In genomic region chr9:81557452-81557956, GRCh38 we compare ENCODE assay signal across 18 cellular contexts.
DNase-seq lines count a peak whose midpoint lies in the region; ATAC-seq and TF ChIP-seq lines count a peak whose summit lies in the region.
"Had no signal": no experiment of that assay in that cellular context is flagged by ENCODE, and none has a peak within 500 bp of the region (broad histone marks: within the 10 kb centered on the region; RNA-seq: fewer than 3 reads in every experiment).

No MANE protein-coding gene starts in this region.

- H3K9ac ChIP-seq in muscle layer of colon (ENCODE audit: low read length) (no peak overlapping the region), subcutaneous abdominal adipose tissue (ENCODE audit: low read length in 5 of 5) (peak overlapping the region in 2 of 5 donors; percentile 12 to 69)

- H3K27ac Mint-ChIP-seq in CD8-positive, alpha-beta memory T cell, result no peak overlapping the region
- H3K27ac Mint-ChIP-seq: activated naive CD8-positive, alpha-beta T cell treated with anti-CD3 and anti-CD28 coated beads, Interleukin-2, amount 50 U/mL, for 24 hours; activated T-helper 17 cell treated with anti-CD3 and anti-CD28 coated beads, Interleukin-2, amount 50 U/mL, for 72 hours; CD14-positive monocyte; stimulated activated naive B cell treated with anti-CD40 and anti-IgM and Interleukin-4, amounts not matched to agents 10 μg/mL and 1 μg/mL and 100 μg/mL, for 72 hours had no signal

- CTCF ChIA-PET in CD8-positive, alpha-beta memory T cell (lab: Charles Lee), result no interaction called here

- H3K4me1 ChIP-seq in muscle layer of colon (ENCODE audit: insufficient read depth, low read length) (peaks cover 16% of the 10 kb centered on the region), subcutaneous abdominal adipose tissue (ENCODE audit: control insufficient read depth in 5 of 5, insufficient read depth in 5 of 5, low read length in 5 of 5) (peaks cover 7 to 44% (median 38%) of the 10 kb centered on the region in 5 donors)
- no peaks in the 10 kb centered on the region for H3K4me1 ChIP-seq in CD8-positive, alpha-beta memory T cell (ENCODE audit: insufficient read depth, low read length)

- no peaks in the 10 kb centered on the region for H3K4me1 Mint-ChIP-seq in CD8-positive, alpha-beta memory T cell
- H3K4me1 Mint-ChIP-seq: activated T-helper 17 cell treated with anti-CD3 and anti-CD28 coated beads, Interleukin-2, amount 50 U/mL, for 72 hours; CD14-positive monocyte; central memory CD8-positive, alpha-beta T cell had no signal

- no peak for TF ChIP-seq POLR2A in GM18505 (IDR thresholded peaks at IDR 0.05; ENCODE audit: borderline replicate concordance, extremely low read depth, insufficient read depth, insufficient read length)

- no peaks in the 10 kb centered on the region for H3K36me3 ChIP-seq in muscle layer of colon (ENCODE audit: insufficient read depth, low read length)
- no peaks in the 10 kb centered on the region for H3K36me3 ChIP-seq in subcutaneous abdominal adipose tissue (ENCODE audit: control insufficient read depth in 5 of 5, insufficient read depth in 5 of 5, low read length in 5 of 5)
- H3K36me3 ChIP-seq in CD8-positive, alpha-beta memory T cell (ENCODE audit: insufficient read depth, low read length), result no peaks in the 10 kb centered on the region

- no peaks in the 10 kb centered on the region for H3K27me3 Mint-ChIP-seq in CD8-positive, alpha-beta memory T cell
- H3K27me3 Mint-ChIP-seq: activated naive CD8-positive, alpha-beta T cell treated with anti-CD3 and anti-CD28 coated beads, Interleukin-2, amount 50 U/mL, for 24 hours; central memory CD8-positive, alpha-beta T cell; stimulated activated naive B cell treated with anti-CD40 and anti-IgM and Interleukin-4, amounts not matched to agents 10 μg/mL and 1 μg/mL and 100 μg/mL, for 72 hours had no signal

- no peak for ATAC-seq in GM18505 (IDR thresholded peaks at IDR 0.05; ENCODE audit: unreplicated experiment)
- ATAC-seq: activated naive CD8-positive, alpha-beta T cell treated with anti-CD3 and anti-CD28 coated beads, Interleukin-2, amount 50 U/mL, for 24 hours; activated T-helper 17 cell treated with anti-CD3 and anti-CD28 coated beads, Interleukin-2, amount 50 U/mL, for 72 hours; stimulated activated naive B cell treated with anti-CD40 and anti-IgM and Interleukin-4, amounts not matched to agents 10 μg/mL and 1 μg/mL and 100 μg/mL, for 72 hours had no signal

- H3K4me3 ChIP-seq in muscle layer of colon (ENCODE audit: low read depth in 1 of 2, low read length in 2 of 2), result no peak overlapping the region
- no peak overlapping the region for H3K4me3 ChIP-seq in subcutaneous abdominal adipose tissue (ENCODE audit: low read depth in 1 of 5, low read length in 5 of 5)
- H3K4me3 ChIP-seq in CD8-positive, alpha-beta memory T cell (ENCODE audit: low read length), result no peak overlapping the region

- POLR2A ChIA-PET in CD8-positive, alpha-beta memory T cell (lab: Charles Lee), result no interaction called here

- peaks cover 0 to 10% (median 0%) of the 10 kb centered on the region in 5 donors for H3K9me3 Mint-ChIP-seq in CD8-positive, alpha-beta memory T cell

- DNase-seq in NCI-H1436 (lab: John Stamatoyannopoulos, UW) (peak; percentile 32), NCI-H1436 treated with DMSO at 0.1 percent for 48 hours (lab: John Stamatoyannopoulos, UW) (no peak), epithelial cell of prostate (ENCODE audit: low read depth, low spot score) (no peak), epidermal melanocyte (ENCODE audit: insufficient read length, low spot score) (no peak)
- no peak for DNase-seq in CD8-positive, alpha-beta memory T cell
- DNase-seq: activated naive CD8-positive, alpha-beta T cell treated with anti-CD3 and anti-CD28 coated beads, Interleukin-2, amount 50 U/mL, for 24 hours; left colon; MM.1S; NCI-H1930; stimulated activated CD4-positive, alpha-beta T cell treated with anti-CD3 and anti-CD28 coated beads, Interleukin-12 subunit alpha, Interleukin-12 subunit beta, amount 100 ng/mL, for 4 hours; stimulated activated naive B cell treated with anti-CD40 and anti-IgM and Interleukin-4, amounts not matched to agents 10 μg/mL and 1 μg/mL and 100 μg/mL, for 72 hours had no signal

- H3K27me3 ChIP-seq in muscle layer of colon (ENCODE audit: control insufficient read depth in 1 of 2, insufficient read depth in 2 of 2, low read length in 2 of 2), result no peaks in the 10 kb centered on the region
- H3K27me3 ChIP-seq in subcutaneous abdominal adipose tissue (ENCODE audit: control insufficient read depth in 5 of 5, insufficient read depth in 4 of 5, low read length in 5 of 5), result no peaks in the 10 kb centered on the region
- no peaks in the 10 kb centered on the region for H3K27me3 ChIP-seq in CD8-positive, alpha-beta memory T cell (ENCODE audit: insufficient read depth, low read length, poor library complexity, severe bottlenecking)

- H3K9me3 ChIP-seq in muscle layer of colon (ENCODE audit: low read length), result no peaks in the 10 kb centered on the region
- H3K9me3 ChIP-seq in subcutaneous abdominal adipose tissue (ENCODE audit: control insufficient read depth in 5 of 5, low read length in 5 of 5), result no peaks in the 10 kb centered on the region
- no peaks in the 10 kb centered on the region for H3K9me3 ChIP-seq in CD8-positive, alpha-beta memory T cell (ENCODE audit: low read length)

- H3K27ac ChIP-seq in epithelial cell of prostate, result peak overlapping the region; percentile 61
- H3K27ac ChIP-seq in muscle layer of colon (ENCODE audit: low read depth, low read length), result peak overlapping the region; percentile 53
- peak overlapping the region; percentile 93 for H3K27ac ChIP-seq in subcutaneous abdominal adipose tissue (ENCODE audit: low read depth, low read length)
- H3K27ac ChIP-seq in CD8-positive, alpha-beta memory T cell (ENCODE audit: low read depth, low read length), result no peak overlapping the region
- H3K27ac ChIP-seq: 22Rv1 had no signal

- no peaks in the 10 kb centered on the region for H3K36me3 Mint-ChIP-seq in CD8-positive, alpha-beta memory T cell
- H3K36me3 Mint-ChIP-seq: CD14-positive monocyte; stimulated activated naive B cell treated with anti-CD40 and anti-IgM and Interleukin-4, amounts not matched to agents 10 μg/mL and 1 μg/mL and 100 μg/mL, for 72 hours had no signal

- H3K4me3 Mint-ChIP-seq in CD8-positive, alpha-beta memory T cell, result no peak overlapping the region
- H3K4me3 Mint-ChIP-seq: activated naive CD8-positive, alpha-beta T cell treated with anti-CD3 and anti-CD28 coated beads, Interleukin-2, amount 50 U/mL, for 24 hours; activated T-helper 17 cell treated with anti-CD3 and anti-CD28 coated beads, Interleukin-2, amount 50 U/mL, for 72 hours; CD14-positive monocyte; central memory CD8-positive, alpha-beta T cell; stimulated activated naive B cell treated with anti-CD40 and anti-IgM and Interleukin-4, amounts not matched to agents 10 μg/mL and 1 μg/mL and 100 μg/mL, for 72 hours had no signal
